11 cellular contexts compared by ENCODE assay signal in the genomic region with DNA sequence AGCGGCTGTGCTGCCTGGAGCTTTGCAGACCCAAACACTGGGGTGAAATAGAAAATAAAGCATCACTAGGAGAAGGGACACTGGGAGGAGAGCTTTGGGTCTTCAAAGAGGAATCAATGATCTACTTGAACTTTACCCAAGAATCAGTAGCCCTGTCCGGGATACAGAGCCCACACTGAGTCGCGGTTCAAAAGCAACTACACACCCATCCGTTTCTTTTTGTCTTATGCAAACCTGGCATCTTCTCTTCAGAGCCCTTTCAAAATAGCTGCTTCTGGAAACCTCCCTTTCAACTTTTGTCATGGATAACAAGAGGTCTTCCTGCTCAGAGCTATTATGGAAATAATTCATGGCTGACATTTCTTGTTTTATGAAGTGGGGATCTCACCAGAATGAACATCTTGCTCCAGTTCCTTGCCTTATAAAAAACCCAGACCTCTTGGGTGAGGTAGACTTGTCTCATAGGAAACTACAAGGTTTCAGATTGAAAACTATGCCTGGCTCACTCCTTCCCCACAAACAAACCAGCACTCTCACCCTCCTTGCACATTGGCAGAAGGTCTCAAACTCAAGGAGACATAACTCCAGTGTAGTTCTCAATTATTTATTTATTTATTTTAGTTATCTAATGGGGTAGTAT.
A peak's percentile ranks its signal among the peaks of the same experiment; 100 is the strongest.
DNase-seq lines count a peak whose midpoint lies in the region; ATAC-seq and TF ChIP-seq lines count a peak whose summit lies in the region.
"Had no signal": no experiment of that assay in that cellular context is flagged by ENCODE, and none has a peak within 500 bp of the region (broad histone marks: within the 10 kb centered on the region; RNA-seq: fewer than 3 reads in every experiment).

No MANE protein-coding gene starts in this region.

- CTCF ChIA-PET in activated naive CD4-positive, alpha-beta T cell treated with anti-CD3 and anti-CD28 coated beads for 36 hours (lab: Charles Lee), result interaction anchor here (0.7 to 5.4 kb wide), 13 partner anchors 21 to 131 kb away, joined by 3 to 43 read pairs (median 5); a partner anchor contains a TSS

- TF ChIP-seq POLR2A in Peyer's patch (IDR thresholded peaks at IDR 0.05), result no peak
- no peak for TF ChIP-seq POLR2A in stomach (IDR thresholded peaks at IDR 0.05)
- TF ChIP-seq POLR2A in gastroesophageal sphincter (IDR thresholded peaks at IDR 0.05), result no peak

- H3K4me1 ChIP-seq in Peyer's patch (peaks cover 0 to 20% (median 1%) of the 10 kb centered on the region in 4 donors), right atrium auricular region (peaks cover 0 to 11% of the 10 kb centered on the region in 2 donors), stomach (peaks cover 0 to 29% (median 10%) of the 10 kb centered on the region in 4 donors), gastroesophageal sphincter (peaks cover 0 to 32% (median 0%) of the 10 kb centered on the region in 3 donors)

- H3K27ac Mint-ChIP-seq in activated naive CD4-positive, alpha-beta T cell treated with anti-CD3 and anti-CD28 coated beads for 36 hours, result peak overlapping the region; percentile 92
- H3K27ac Mint-ChIP-seq: HFFc6 had no signal

- no peak for TF ChIP-seq EP300 in stomach (IDR thresholded peaks at IDR 0.05)
- TF ChIP-seq EP300 in gastroesophageal sphincter (IDR thresholded peaks at IDR 0.05), result no peak

- no peaks in the 10 kb centered on the region for H3K27me3 ChIP-seq in Peyer's patch
- no peaks in the 10 kb centered on the region for H3K27me3 ChIP-seq in right atrium auricular region
- H3K27me3 ChIP-seq in stomach, result no peaks in the 10 kb centered on the region
- no peaks in the 10 kb centered on the region for H3K27me3 ChIP-seq in gastroesophageal sphincter

- no peaks in the 10 kb centered on the region for H3K27me3 Mint-ChIP-seq in activated naive CD4-positive, alpha-beta T cell treated with anti-CD3 and anti-CD28 coated beads for 36 hours (ENCODE audit: low read depth)

- DNase-seq in activated naive CD4-positive, alpha-beta T cell treated with anti-CD3 and anti-CD28 coated beads for 36 hours, result peak; percentile 44
- DNase-seq in activated naive CD4-positive, alpha-beta T cell treated with anti-CD3 and anti-CD28 coated beads, Interleukin-2, amount 50 U/mL, for 16 hours, result no peak
- DNase-seq in Peyer's patch (no peak), right atrium auricular region (ENCODE audit: low spot score) (no peak), stomach (no peak), C1 segment of cervical spinal cord (lab: John Stamatoyannopoulos, UW) (no peak)
- DNase-seq: GF-D8, HFFc6 had no signal

- 63 to 86% (median 77%) methylated on average over 5 of the region's 5 CpGs for WGBS in stomach, 5 donors
- 65 to 75% methylated on average over 5 of the region's 5 CpGs for WGBS in gastroesophageal sphincter (ENCODE audit: low coverage in 1 of 2), 2 donors

- H3K4me1 Mint-ChIP-seq in activated naive CD4-positive, alpha-beta T cell treated with anti-CD3 and anti-CD28 coated beads for 36 hours (ENCODE audit: low read depth), result peaks cover 77% of the 10 kb centered on the region

- H3K4me3 Mint-ChIP-seq in activated naive CD4-positive, alpha-beta T cell treated with anti-CD3 and anti-CD28 coated beads for 36 hours, result peak overlapping the region; percentile 86
- H3K4me3 Mint-ChIP-seq: HFFc6 had no signal

- H3K36me3 Mint-ChIP-seq in activated naive CD4-positive, alpha-beta T cell treated with anti-CD3 and anti-CD28 coated beads for 36 hours (ENCODE audit: low read depth), result no peaks in the 10 kb centered on the region

- no peak for ATAC-seq in HG02678 (IDR thresholded peaks at IDR 0.05; ENCODE audit: unreplicated experiment)
- ATAC-seq in gastroesophageal sphincter, result no peak
- ATAC-seq: SK-N-SH treated with all-trans-retinoic acid at 6 μM for 48 hours had no signal

- peak overlapping the region; percentile 41 to 45 (median 44) for H3K4me3 ChIP-seq in Peyer's patch
- H3K4me3 ChIP-seq in right atrium auricular region, result peak overlapping the region in 1 of 2 donors; percentile 32
- H3K4me3 ChIP-seq in stomach, result peak overlapping the region in 2 of 4 donors; percentile 18 to 37
- H3K4me3 ChIP-seq in gastroesophageal sphincter, result no peak overlapping the region

- intact Hi-C loops in activated naive CD4-positive, alpha-beta T cell treated with anti-CD3 and anti-CD28 coated beads for 36 hours (cut with micrococcal nuclease), result loop anchor here (1.0 to 5.0 kb wide), 14 partner anchors 13 to 360 kb away; a partner anchor contains a TSS
- intact Hi-C loops in stomach (cut with DNase I; ENCODE audit: low total_unique reads), result no loop called here

- TF ChIP-seq CTCF in Peyer's patch (IDR thresholded peaks at IDR 0.05) (no peak), right atrium auricular region (IDR thresholded peaks at IDR 0.05) (no peak), stomach (IDR thresholded peaks at IDR 0.05) (no peak), gastroesophageal sphincter (IDR thresholded peaks at IDR 0.05) (no peak)

- no peaks in the 10 kb centered on the region for H3K9me3 Mint-ChIP-seq in activated naive CD4-positive, alpha-beta T cell treated with anti-CD3 and anti-CD28 coated beads for 36 hours
- H3K9me3 Mint-ChIP-seq: HFFc6 had no signal

- H3K36me3 ChIP-seq in Peyer's patch, result no peaks in the 10 kb centered on the region
- H3K36me3 ChIP-seq in right atrium auricular region, result no peaks in the 10 kb centered on the region
- no peaks in the 10 kb centered on the region for H3K36me3 ChIP-seq in stomach
- no peaks in the 10 kb centered on the region for H3K36me3 ChIP-seq in gastroesophageal sphincter

- no peaks in the 10 kb centered on the region for H3K9me3 ChIP-seq in Peyer's patch
- no peaks in the 10 kb centered on the region for H3K9me3 ChIP-seq in right atrium auricular region
- H3K9me3 ChIP-seq in stomach, result no peaks in the 10 kb centered on the region
- H3K9me3 ChIP-seq in gastroesophageal sphincter, result no peaks in the 10 kb centered on the region

- peak overlapping the region; percentile 55 to 84 (median 68) for H3K27ac ChIP-seq in Peyer's patch
- H3K27ac ChIP-seq in right atrium auricular region, result peak overlapping the region; percentile 27 to 29
- peak overlapping the region; percentile 42 to 72 (median 63) for H3K27ac ChIP-seq in stomach
- H3K27ac ChIP-seq in gastroesophageal sphincter, result peak overlapping the region in 2 of 4 donors; percentile 25 to 60

Comparison
In these comparisons a context has a peak if more than half of its experiments do, and no peak if none do; other contexts are left out.
1. H3K4me3 ChIP-seq: peak in Peyer's patch (4 of 4); none in gastroesophageal sphincter (0 of 2).